ENCODE assay signal across 8 cellular contexts in the genomic region with DNA sequence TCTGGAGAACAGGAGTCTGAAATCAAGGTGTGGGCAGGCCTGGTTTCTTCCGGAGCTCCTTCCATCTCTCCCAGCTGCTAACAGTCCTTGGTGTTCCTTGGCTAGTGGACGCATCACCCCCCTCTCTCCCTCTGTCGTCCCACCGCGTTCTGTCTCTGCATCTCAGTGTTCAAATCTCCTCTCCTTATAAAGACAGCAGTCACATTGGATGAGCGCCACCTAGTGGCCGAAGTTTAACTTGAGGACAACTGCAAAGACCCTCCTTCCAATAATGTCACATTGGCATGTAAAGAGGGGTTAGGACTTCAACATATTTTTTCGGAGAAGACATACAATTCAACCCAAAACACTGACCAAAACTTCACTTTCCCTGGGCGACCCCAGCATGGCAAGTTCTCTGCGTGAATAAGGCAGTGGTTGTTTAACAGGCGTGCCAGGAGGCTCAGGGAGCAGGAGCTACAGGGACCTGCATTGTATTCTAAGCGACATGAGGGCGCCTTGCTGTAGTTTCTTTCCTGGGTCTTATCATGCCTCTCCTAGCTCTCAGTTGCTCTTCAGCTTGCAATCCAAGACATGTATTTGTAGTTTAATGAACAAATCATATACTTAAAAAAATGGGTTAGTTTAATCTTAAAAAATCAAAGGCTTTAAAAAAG. TPM values are rescaled to one million over a fixed set of nuclear protein-coding genes. Genes with fewer than 3 reads are reported as not detected.
DNase-seq lines count a peak whose midpoint lies in the region; ATAC-seq, FAIRE-seq and TF ChIP-seq lines count a peak whose summit lies in the region.

No MANE protein-coding gene starts in this region.

- peak; percentile 35 for DNase-seq in COLO829 (ENCODE audit: low spot score)
- DNase-seq in GM20000 (ENCODE audit: low spot score): peak; percentile 48
- DNase-seq in KBM-7: peak; percentile 77
- DNase-seq in PC-3: peak; percentile 99
- peak; percentile 50 for DNase-seq in activated T-cell treated with anti-CD3 and anti-CD28 coated beads, Interleukin-2, amount 50 U/mL, for 4 hours
- DNase-seq in foreskin fibroblast: peak; percentile 68 to 91
- DNase-seq in pancreas: peak; percentile 36 to 91 (median 72)
- DNase-seq in uterus: peak; percentile 61 to 62

- no peaks in the 10 kb centered on the region for H3K9me2 ChIP-seq in PC-3 (replicated peaks; ENCODE audit: low read length)

- POLR2A ChIA-PET in PC-3 (lab: Charles Lee; ENCODE audit: unreplicated experiment): no interaction called here

- no peaks in the 10 kb centered on the region for H3K36me3 ChIP-seq in PC-3 (ENCODE audit: low read depth, low read length)
- no peaks in the 10 kb centered on the region for H3K36me3 ChIP-seq in pancreas
- H3K36me3 ChIP-seq in uterus: no peaks in the 10 kb centered on the region

- no peaks in the 10 kb centered on the region for H3K79me2 ChIP-seq in PC-3 (ENCODE audit: low read length)

- H3F3A ChIP-seq in PC-3 (ENCODE audit: low read length, unreplicated experiment): no peaks in the 10 kb centered on the region

- no peak overlapping the region for H3K4me3 Mint-ChIP-seq in activated T-cell treated with anti-CD3 and anti-CD28 coated beads, Interleukin-2, amount 50 U/mL, for 4 hours

- no TSS peak for BruUV-seq in PC-3 (replicated peaks; lab: Mats Ljungman, UMichigan)

- TF ChIP-seq CTCF in GM20000 (IDR thresholded peaks at IDR 0.05; ENCODE audit: extremely low read depth, missing control alignments) (peak; percentile 65), PC-3 (conservative IDR thresholded peaks at IDR 0.05; ENCODE audit: low read depth, low read length) (peak; percentile 100), foreskin fibroblast (IDR thresholded peaks at IDR 0.05; ENCODE audit: low read depth, low read length) (peak; percentile 73), pancreas (IDR thresholded peaks at IDR 0.05) (peak; percentile 70 to 85 (median 82)), uterus (IDR thresholded peaks at IDR 0.05) (peak; percentile 59 to 78 (median 66))

- 15 to 21% methylated on average over 13 of the region's 13 CpGs for WGBS in pancreas, 2 donors

- no peaks in the 10 kb centered on the region for H3K9me3 ChIP-seq in PC-3 (ENCODE audit: low read length)
- H3K9me3 ChIP-seq in pancreas: no peaks in the 10 kb centered on the region
- H3K9me3 ChIP-seq in uterus: no peaks in the 10 kb centered on the region

- H3K4me3 ChIP-seq in PC-3 (ENCODE audit: low read length): no peak overlapping the region
- H3K4me3 ChIP-seq in foreskin fibroblast (ENCODE audit: low read depth in 1 of 2, low read length in 2 of 2): no peak overlapping the region
- no peak overlapping the region for H3K4me3 ChIP-seq in pancreas
- no peak overlapping the region for H3K4me3 ChIP-seq in uterus

- H3K27ac ChIP-seq in PC-3 (ENCODE audit: low read length) (peak overlapping the region; percentile 1; the same call in 1 of the 2 replicates), pancreas (no peak overlapping the region), uterus (no peak overlapping the region)

- TF ChIP-seq POLR2A in uterus (IDR thresholded peaks at IDR 0.05): no peak

- H3K27me3 ChIP-seq in PC-3 (ENCODE audit: low read length) (no peaks in the 10 kb centered on the region), pancreas (no peaks in the 10 kb centered on the region), uterus (no peaks in the 10 kb centered on the region)

- H3K36me3 Mint-ChIP-seq in activated T-cell treated with anti-CD3 and anti-CD28 coated beads, Interleukin-2, amount 50 U/mL, for 4 hours (ENCODE audit: insufficient read depth): no peaks in the 10 kb centered on the region

- H2AFZ ChIP-seq in PC-3 (ENCODE audit: low read length): peak overlapping the region; percentile 49; the same call in 1 of the 2 replicates

- peaks cover 8% of the 10 kb centered on the region for H3K27me3 Mint-ChIP-seq in activated T-cell treated with anti-CD3 and anti-CD28 coated beads, Interleukin-2, amount 50 U/mL, for 4 hours (ENCODE audit: low read depth)

- FAIRE-seq in pancreas (lab: Jason Lieb, UNC): no peak

- H3K9ac ChIP-seq in PC-3 (ENCODE audit: low read length): no peak overlapping the region

- in situ Hi-C loops in KBM-7 (cut with MboI; ENCODE audit: low pct_unique_long_range_greater_than_20kb, low sequenced_read_pairs): loop anchor here (25.0 kb wide), 3 partner anchors 252 to 702 kb away; partner anchors contain the start of gene MYO10

- intact Hi-C loops in PC-3 (cut with micrococcal nuclease) (loop anchor here (1.0 to 5.0 kb wide), 6 partner anchors 42 to 398 kb away; no protein-coding TSS in a partner anchor), pancreas (cut with DNase I) (loop anchor here in 1 of 3 donors (5.0 to 10.0 kb wide), 2 partner anchors 402 to 505 kb away; no protein-coding TSS in a partner anchor), uterus (cut with DNase I; ENCODE audit: low total_unique reads) (loop anchor here (5.0 kb wide), 1 partner anchor 397 kb away; no protein-coding TSS in a partner anchor)

- CTCF ChIA-PET in PC-3 (lab: Charles Lee): interaction anchor here (0.6 to 1.7 kb wide), 5 partner anchors 36 to 398 kb away, joined by 3 to 14 read pairs (median 6); partner anchors contain the start of gene MYO10

- no peaks in the 10 kb centered on the region for H3K9me3 Mint-ChIP-seq in activated T-cell treated with anti-CD3 and anti-CD28 coated beads, Interleukin-2, amount 50 U/mL, for 4 hours

- ATAC-seq in PC-3: peak; percentile 45
- peak; percentile 41 to 59 for ATAC-seq in activated T-cell treated with anti-CD3 and anti-CD28 coated beads, Interleukin-2, amount 50 U/mL, for 4 hours
- ATAC-seq in pancreas: peak; percentile 71 to 83 (median 82)

- no peaks in the 10 kb centered on the region for H3K4me1 Mint-ChIP-seq in activated T-cell treated with anti-CD3 and anti-CD28 coated beads, Interleukin-2, amount 50 U/mL, for 4 hours (ENCODE audit: low read depth)

- H3K4me1 ChIP-seq in PC-3 (ENCODE audit: insufficient read depth, low read length) (peaks cover 53% of the 10 kb centered on the region), pancreas (peaks cover 0 to 6% (median 0%) of the 10 kb centered on the region in 3 donors), uterus (no peaks in the 10 kb centered on the region)

- no peaks in the 10 kb centered on the region for H4K20me1 ChIP-seq in PC-3 (ENCODE audit: low read length)

- H3K4me2 ChIP-seq in PC-3 (ENCODE audit: low read length): peak overlapping the region; percentile 32

RNA-seq across cellular contexts. Expression of gene BASP1, which starts 27.9 kb away (rescaled TPM):
- total RNA-seq in PC-3 (2014; rRNA removed) (169 and 273 TPM in 2 replicates), pancreas (1 to 10 TPM in 4 of 6 donors, under 1 TPM in 2; 0.23 to 8.3 (median 1.8) TPM), uterus (10 to 100 TPM; 21.5 to 64.8 (median 26.7) TPM)
- 10 to 100 TPM in 1 of 3 donors, 1 to 10 TPM in 2; 4.3 to 12.3 (median 4.7) TPM for total RNA-seq in activated T-cell treated with anti-CD3 and anti-CD28 coated beads, Interleukin-2, amount 50 U/mL, for 4 hours
- polyA plus RNA-seq in pancreas: 1 to 10 TPM; 1.4 to 2.6 TPM

Comparison
In these comparisons a context has a peak if more than half of its experiments do, and no peak if none do; other contexts are left out.
1. DNase-seq: peak in every context shown above with its lines; median percentile 99 in PC-3; 80 in foreskin fibroblast; 77 in KBM-7; 72 in pancreas; 62 in uterus; 50 in activated T-cell treated with anti-CD3 and anti-CD28 coated beads, Interleukin-2, amount 50 U/mL, for 4 hours; 48 in GM20000; 35 in COLO829.